In the genomic region with DNA sequence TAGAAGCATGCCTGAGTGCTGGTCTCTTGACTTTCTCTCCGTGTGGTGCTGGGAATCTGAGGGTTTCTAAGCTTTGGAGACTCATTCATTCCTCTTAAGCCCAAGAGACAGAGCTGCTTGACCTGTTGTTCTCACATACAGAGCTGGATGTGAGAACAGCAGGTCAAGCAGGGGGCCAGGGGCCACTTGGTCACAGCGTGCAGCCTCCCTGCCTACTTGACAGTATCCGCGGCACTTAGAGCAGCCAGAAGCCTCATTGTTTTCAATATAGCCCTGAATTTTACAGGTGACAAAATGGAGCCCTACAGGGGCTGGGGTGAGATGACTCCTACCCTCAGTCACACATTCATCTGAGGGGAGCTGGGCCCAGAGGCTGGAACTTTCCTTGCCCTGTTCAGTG, we compare ENCODE assay signal across 24 cellular contexts.
"Had no signal": no experiment of that assay in that cellular context is flagged by ENCODE, and none has a peak within 500 bp of the region (broad histone marks: within the 10 kb centered on the region; RNA-seq: fewer than 3 reads in every experiment).

No MANE protein-coding gene starts in this region.

- H3K79me2 ChIP-seq: hepatocyte had no signal

- H3K4me3 ChIP-seq: dorsolateral prefrontal cortex, hepatocyte, left ventricle myocardium inferior, lung, pancreas, right lobe of liver, thoracic aorta had no signal

- H3K9me3 Mint-ChIP-seq: nephron progenitor cell; stimulated activated naive B cell treated with anti-CD40 and anti-IgM and Interleukin-4, amounts not matched to agents 10 μg/mL and 1 μg/mL and 100 μg/mL, for 72 hours; stimulated activated naive CD8-positive, alpha-beta T cell treated with anti-CD3 and anti-CD28 coated beads, Interleukin-15, amount 100 ng/mL, for 72 hours; type B pancreatic cell had no signal

- H3K27ac ChIP-seq: dorsolateral prefrontal cortex, hepatocyte, left ventricle myocardium inferior, pancreas, right lobe of liver, thoracic aorta had no signal

- H2AFZ ChIP-seq: hepatocyte had no signal

- H3K27me3 ChIP-seq: dorsolateral prefrontal cortex, hepatocyte, pancreas, right lobe of liver had no signal

- H3K27me3 Mint-ChIP-seq: progenitor cell of endocrine pancreas; stimulated activated naive CD8-positive, alpha-beta T cell treated with anti-CD3 and anti-CD28 coated beads, Interleukin-15, amount 100 ng/mL, for 72 hours had no signal

- ATAC-seq: pancreas; right lobe of liver; stimulated activated naive B cell treated with anti-CD40 and anti-IgM and Interleukin-4, amounts not matched to agents 10 μg/mL and 1 μg/mL and 100 μg/mL, for 72 hours; stimulated activated naive CD8-positive, alpha-beta T cell treated with anti-CD3 and anti-CD28 coated beads, Interleukin-15, amount 100 ng/mL, for 72 hours had no signal

- H3K9me3 ChIP-seq: left ventricle myocardium inferior, pancreas, right lobe of liver, thoracic aorta had no signal

- H3K4me2 ChIP-seq: hepatocyte had no signal

- H3K36me3 Mint-ChIP-seq: stimulated activated naive B cell treated with anti-CD40 and anti-IgM and Interleukin-4, amounts not matched to agents 10 μg/mL and 1 μg/mL and 100 μg/mL, for 72 hours; type B pancreatic cell had no signal

- DNase-seq: cortex of kidney; dorsolateral prefrontal cortex; effector CD8-positive, alpha-beta T cell; foreskin melanocyte; kidney; left cardiac atrium; left ventricle myocardium inferior; mesenchymal stem cell; midbrain; nephron progenitor cell; nucleus accumbens; pancreas; right lobe of liver; stimulated activated CD4-positive, alpha-beta T cell treated with anti-CD3 and anti-CD28 coated beads, Interleukin-15, amount 100 ng/mL, for 24 hours; stimulated activated CD4-positive, alpha-beta T cell treated with anti-CD3 and anti-CD28 coated beads, Interleukin-1b, Interleukin-23, amount 100 ng/mL, for 48 hours; stimulated activated CD4-positive, alpha-beta T cell treated with anti-CD3 and anti-CD28 coated beads, Interleukin-4, amount 100 ng/mL, for 24 hours; stimulated activated naive B cell treated with anti-CD40 and anti-IgM and Interleukin-4, amounts not matched to agents 10 μg/mL and 1 μg/mL and 100 μg/mL, for 72 hours; stimulated activated naive CD8-positive, alpha-beta T cell treated with anti-CD3 and anti-CD28 coated beads, Interleukin-15, amount 100 ng/mL, for 72 hours had no signal

- H3K27ac Mint-ChIP-seq: nephron progenitor cell; progenitor cell of endocrine pancreas; stimulated activated naive B cell treated with anti-CD40 and anti-IgM and Interleukin-4, amounts not matched to agents 10 μg/mL and 1 μg/mL and 100 μg/mL, for 72 hours; type B pancreatic cell had no signal

- FAIRE-seq: kidney, pancreas, urothelium cell line had no signal

- H3K4me1 Mint-ChIP-seq: stimulated activated naive B cell treated with anti-CD40 and anti-IgM and Interleukin-4, amounts not matched to agents 10 μg/mL and 1 μg/mL and 100 μg/mL, for 72 hours; stimulated activated naive CD8-positive, alpha-beta T cell treated with anti-CD3 and anti-CD28 coated beads, Interleukin-15, amount 100 ng/mL, for 72 hours had no signal

- H3K4me1 ChIP-seq: left ventricle myocardium inferior, pancreas, right lobe of liver had no signal

- H3K4me3 Mint-ChIP-seq: nephron progenitor cell; stimulated activated naive B cell treated with anti-CD40 and anti-IgM and Interleukin-4, amounts not matched to agents 10 μg/mL and 1 μg/mL and 100 μg/mL, for 72 hours; stimulated activated naive CD8-positive, alpha-beta T cell treated with anti-CD3 and anti-CD28 coated beads, Interleukin-15, amount 100 ng/mL, for 72 hours; type B pancreatic cell had no signal

- H3K36me3 ChIP-seq: left ventricle myocardium inferior, pancreas, right lobe of liver, thoracic aorta had no signal
